Comparison of ENCODE assay signal across 8 cellular contexts in genomic region chr11:83827940-83828554, GRCh38.
DNase-seq lines count a peak whose midpoint lies in the region; ATAC-seq lines count a peak whose summit lies in the region.

No MANE protein-coding gene starts in this region.

- peak; percentile 85 for ATAC-seq in GM21367 (IDR thresholded peaks at IDR 0.05; ENCODE audit: unreplicated experiment)
- no peak for ATAC-seq in activated CD4-positive, CD25-positive, alpha-beta regulatory T cell treated with anti-CD3 and anti-CD28 coated beads, Interleukin-2, amount 50 U/mL, for 24 hours

- intact Hi-C loops in posterior cingulate gyrus (cut with DNase I): loop anchor here (5.0 kb wide), 2 partner anchors 434 to 699 kb away; no protein-coding TSS in a partner anchor

- DNase-seq in EL (peak; percentile 50), HT1080 (ENCODE audit: low read depth) (peak; percentile 29), RPMI8226 (peak; percentile 46), fibroblast of gingiva (ENCODE audit: low read depth) (peak; percentile 24), retina (peak; percentile 65), posterior cingulate gyrus (no peak)

Comparison
In these comparisons a context has a peak if more than half of its experiments do, and no peak if none do; other contexts are left out.
1. DNase-seq: peak in EL (single experiment), HT1080 (single experiment), RPMI8226 (single experiment), fibroblast of gingiva (single experiment) and retina (single experiment); none in posterior cingulate gyrus (0 of 10).